In the genomic region with DNA sequence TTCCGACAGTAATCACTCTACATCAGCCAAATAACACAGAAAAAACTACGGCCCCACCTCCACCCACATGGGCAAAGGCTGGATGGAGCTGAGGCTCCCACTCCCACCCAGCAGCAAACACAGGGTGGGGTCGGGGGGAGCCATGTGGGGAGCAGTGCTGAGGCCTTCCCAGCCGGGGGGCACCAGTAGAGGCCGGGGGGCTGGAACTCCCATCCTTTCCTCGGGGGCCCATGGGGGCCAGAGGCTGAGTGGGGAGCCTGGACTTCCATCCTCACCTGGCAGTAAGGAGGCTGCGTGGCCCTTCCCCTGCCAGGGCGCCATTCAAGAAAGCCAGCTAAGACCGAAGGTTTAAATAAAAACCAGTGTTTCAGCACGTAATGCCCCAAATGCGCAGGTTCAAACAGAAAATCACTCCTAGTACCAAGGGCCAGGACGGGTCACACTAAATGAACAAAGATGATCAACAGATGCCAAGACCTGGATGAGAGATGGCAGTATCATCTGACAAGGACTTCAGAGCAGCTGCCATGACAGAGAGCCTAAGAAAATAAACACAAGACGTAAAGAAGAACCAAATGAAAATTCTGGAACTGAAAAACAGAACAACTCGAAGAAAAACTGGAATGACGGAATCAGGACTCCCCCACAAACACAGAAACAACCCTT, we compare ENCODE assay signal across 15 cellular contexts. TPM values are rescaled to one million over a fixed set of nuclear protein-coding genes. Genes with fewer than 3 reads are reported as not detected.
"Had no signal": no experiment of that assay in that cellular context is flagged by ENCODE, and none has a peak within 500 bp of the region (broad histone marks: within the 10 kb centered on the region; RNA-seq: fewer than 3 reads in every experiment).

No MANE protein-coding gene starts in this region.

- H3K4me3 ChIP-seq: esophagus muscularis mucosa, ovary, tibial artery had no signal

- H3K27me3 Mint-ChIP-seq: activated T-helper 17 cell treated with anti-CD3 and anti-CD28 coated beads, Interleukin-2, amount 50 U/mL, for 72 hours; stimulated activated memory B cell treated with anti-CD40 and anti-IgM and Interleukin-4, amounts not matched to agents 10 μg/mL and 1 μg/mL and 100 μg/mL, for 72 hours had no signal

- H3K9me3 Mint-ChIP-seq: activated naive CD4-positive, alpha-beta T cell treated with anti-CD3 and anti-CD28 coated beads, Interleukin-2, amount 50 U/mL, for 72 hours; activated T-helper 17 cell treated with anti-CD3 and anti-CD28 coated beads, Interleukin-2, amount 50 U/mL, for 72 hours; stimulated activated memory B cell treated with anti-CD40 and anti-IgM and Interleukin-4, amounts not matched to agents 10 μg/mL and 1 μg/mL and 100 μg/mL, for 72 hours had no signal

- H3K9me3 ChIP-seq: esophagus muscularis mucosa, ovary, tibial artery had no signal

- H3K36me3 ChIP-seq: ovary had no signal

- H3K4me3 Mint-ChIP-seq: activated T-helper 17 cell treated with anti-CD3 and anti-CD28 coated beads, Interleukin-2, amount 50 U/mL, for 72 hours; stimulated activated memory B cell treated with anti-CD40 and anti-IgM and Interleukin-4, amounts not matched to agents 10 μg/mL and 1 μg/mL and 100 μg/mL, for 72 hours had no signal

- H3K27ac Mint-ChIP-seq: activated T-helper 17 cell treated with anti-CD3 and anti-CD28 coated beads, Interleukin-2, amount 50 U/mL, for 72 hours; stimulated activated memory B cell treated with anti-CD40 and anti-IgM and Interleukin-4, amounts not matched to agents 10 μg/mL and 1 μg/mL and 100 μg/mL, for 72 hours had no signal

- ATAC-seq: activated naive CD4-positive, alpha-beta T cell treated with anti-CD3 and anti-CD28 coated beads, Interleukin-2, amount 50 U/mL, for 72 hours; activated T-helper 17 cell treated with anti-CD3 and anti-CD28 coated beads, Interleukin-2, amount 50 U/mL, for 72 hours; stimulated activated memory B cell treated with anti-CD40 and anti-IgM and Interleukin-4, amounts not matched to agents 10 μg/mL and 1 μg/mL and 100 μg/mL, for 72 hours had no signal

- H3K27ac ChIP-seq: esophagus muscularis mucosa, ovary, tibial artery had no signal

- H3K27me3 ChIP-seq: esophagus muscularis mucosa, ovary, tibial artery had no signal

- DNase-seq: activated CD4-positive, alpha-beta T cell treated with anti-CD3 and anti-CD28 coated beads, Interleukin-2, amount 50 U/mL, for 1 hour; central memory CD4-positive, alpha-beta T cell; cortex of kidney; effector CD4-positive, alpha-beta T cell; kidney glomerular epithelial cell; ovary; tibial artery had no signal

RNA-seq across cellular contexts. Expression of a gene that starts 17.3 kb away (rescaled TPM):
- total RNA-seq: activated CD8-positive, alpha-beta memory T cell treated with anti-CD3 and anti-CD28 coated beads for 36 hours; activated T-helper 17 cell treated with anti-CD3 and anti-CD28 coated beads, Interleukin-2, amount 50 U/mL, for 72 hours; esophagus muscularis mucosa; lower leg skin; pulmonary artery endothelial cell; subcutaneous adipose tissue had no signal
